ENCODE assay signal across 27 cellular contexts in genomic region chr7:120819861-120820260, GRCh38. TPM values are rescaled to one million over a fixed set of nuclear protein-coding genes. Genes with fewer than 3 reads are reported as not detected.
DNase-seq lines count a peak whose midpoint lies in the region; ATAC-seq, FAIRE-seq and TF ChIP-seq lines count a peak whose summit lies in the region.
"Had no signal": no experiment of that assay in that cellular context is flagged by ENCODE, and none has a peak within 500 bp of the region (broad histone marks: within the 10 kb centered on the region; RNA-seq: fewer than 3 reads in every experiment).

No MANE protein-coding gene starts in this region.

- TF ChIP-seq CTCF in GM10266 (IDR thresholded peaks at IDR 0.05; ENCODE audit: control insufficient read depth, insufficient read depth, low read depth, missing control alignments) (peak; percentile 20), LNCAP (IDR thresholded peaks at IDR 0.05) (peak; percentile 21; the same call in 1 of the 2 replicates), K562 (IDR thresholded peaks at IDR 0.05 in 2 of 3, conservative IDR thresholded peaks at IDR 0.05 in 1 of 3; ENCODE audit: insufficient read depth in 2 of 3, low read depth in 1 of 3, low read length in 3 of 3) (0 out of 6 replicates have a peak, but pooled peaks of 1 of the 3 experiments have one; percentile 13)

- H3K9me1 ChIP-seq in K562 (ENCODE audit: control insufficient read depth, insufficient read depth, low read length), result no peaks in the 10 kb centered on the region

- DNase-seq in GM10266 (ENCODE audit: extremely low spot score), result no peak
- DNase-seq in K562 (ENCODE audit: extremely low read depth in 1 of 4, low spot score in 3 of 4), result no peak
- DNase-seq in GF-D8 (lab: John Stamatoyannopoulos, UW), result no peak
- no peak for DNase-seq in NCI-H187 treated with DMSO at 0.1 percent for 48 hours (lab: John Stamatoyannopoulos, UW)
- DNase-seq in left ventricle myocardium superior, result no peak
- DNase-seq: activated CD4-positive, CD25-positive, alpha-beta regulatory T cell treated with anti-CD3 and anti-CD28 coated beads, Interleukin-2, amount 50 U/mL, for 72 hours; activated CD8-positive, alpha-beta memory T cell treated with anti-CD3 and anti-CD28 coated beads for 24 hours; activated T-cell treated with anti-CD3 and anti-CD28 coated beads, Interleukin-2, amount 50 U/mL, for 48 hours; AML-193; effector CD4-positive, alpha-beta T cell; NCI-H524 treated with DMSO at 0.1 percent for 48 hours; psoas muscle; SK-N-SH; stimulated activated CD4-positive, alpha-beta T cell treated with anti-CD3 and anti-CD28 coated beads, Interleukin-4, amount 100 ng/mL, for 4 hours; T1000; upper lobe of right lung had no signal

- H3K4me2 ChIP-seq in K562 (ENCODE audit: insufficient read depth, low read length), result no peak overlapping the region
- H3K4me2 ChIP-seq: neural progenitor cell, SK-N-SH, smooth muscle cell had no signal

- BruUV-seq in K562 (replicated peaks; lab: Mats Ljungman, UMichigan), result no TSS peak

- intact Hi-C loops in K562 (cut with micrococcal nuclease), result no loop called here
- intact Hi-C loops in left ventricle myocardium superior (cut with micrococcal nuclease), result no loop called here

- no peaks in the 10 kb centered on the region for H4K20me1 ChIP-seq in K562 (replicated peaks; ENCODE audit: control insufficient read depth, insufficient read depth, low read length)

- TF ChIP-seq POLR2A in K562 (conservative IDR thresholded peaks at IDR 0.05), result no peak

- no peaks in the 10 kb centered on the region for H3K36me3 ChIP-seq in K562 (ENCODE audit: control insufficient read depth, insufficient read depth, low read length)
- H3K36me3 ChIP-seq: neural progenitor cell had no signal

- H3K9ac ChIP-seq in K562 (ENCODE audit: insufficient read depth in 1 of 2, low read depth in 2 of 2, low read length in 2 of 2), result no peak overlapping the region
- H3K9ac ChIP-seq: neural progenitor cell, SK-N-SH had no signal

- no peaks in the 10 kb centered on the region for H3K9me3 ChIP-seq in K562 (replicated peaks; ENCODE audit: control insufficient read depth, insufficient read depth, low read depth, low read length)
- H3K9me3 ChIP-seq: Caco-2, psoas muscle, SK-N-SH, upper lobe of right lung had no signal

- ATAC-seq in GM18511 (IDR thresholded peaks at IDR 0.05; ENCODE audit: unreplicated experiment), result peak; percentile 59
- ATAC-seq in K562, result peak; percentile 39; the same call in 2 of the 3 replicates
- ATAC-seq in left ventricle myocardium superior, result no peak
- no peak for ATAC-seq in HG03196 (IDR thresholded peaks at IDR 0.05; ENCODE audit: unreplicated experiment)
- ATAC-seq: activated naive CD4-positive, alpha-beta T cell treated with anti-CD3 and anti-CD28 coated beads, Interleukin-2, amount 50 U/mL, for 72 hours; esophagus mucosa; psoas muscle; upper lobe of right lung had no signal

- no peak for FAIRE-seq in K562 (lab: Jason Lieb, UNC)
- FAIRE-seq: astrocyte had no signal

- peak in 1 of 2 experiments; percentile 28; a peak in 1 of 4 replicates for TF ChIP-seq RAD21 in K562 (CRISPR knock-in tag; conservative IDR thresholded peaks at IDR 0.05 in 1 of 2, IDR thresholded peaks at IDR 0.05 in 1 of 2)

- no peak overlapping the region for H3K27ac ChIP-seq in K562 (ENCODE audit: extremely low read depth, low read depth, low read length)
- H3K27ac ChIP-seq: HL-60, neural progenitor cell, psoas muscle, upper lobe of right lung had no signal

- in situ Hi-C loops in K562 (cut with MboI), result no loop called here

- H3K27me3 ChIP-seq in K562 (ENCODE audit: control insufficient read depth in 2 of 2, insufficient read depth in 2 of 2, low read length in 2 of 2), result no peaks in the 10 kb centered on the region
- H3K27me3 ChIP-seq: neural progenitor cell, upper lobe of right lung had no signal

- no peaks in the 10 kb centered on the region for H3K79me2 ChIP-seq in K562 (ENCODE audit: control insufficient read depth, insufficient read depth, low read length)

- POLR2A ChIA-PET in K562 (lab: Yijun Ruan, JAX), result interaction anchor here (0.7 kb wide), 1 partner anchor 10 kb away, joined by 5 read pairs; no protein-coding TSS in a partner anchor

- no peak overlapping the region for H3K4me3 ChIP-seq in K562
- H3K4me3 ChIP-seq: neural progenitor cell, psoas muscle, smooth muscle cell, upper lobe of right lung had no signal

- CTCF ChIA-PET in K562 (lab: Yijun Ruan, JAX; ENCODE audit: low intra/inter-chr PET ratio), result interaction anchor here (0.9 kb wide), 1 partner anchor 261 kb away, joined by 3 read pairs; no protein-coding TSS in a partner anchor

- no peak overlapping the region for H2AFZ ChIP-seq in K562 (ENCODE audit: low read depth, low read length)
- H2AFZ ChIP-seq: neural progenitor cell had no signal

- H3K4me1 ChIP-seq in K562 (replicated peaks in 1 of 2; ENCODE audit: control insufficient read depth in 2 of 2, insufficient read depth in 2 of 2, low read length in 2 of 2), result no peaks in the 10 kb centered on the region
- H3K4me1 ChIP-seq: Caco-2, neural progenitor cell, psoas muscle, upper lobe of right lung had no signal

- TF ChIP-seq EP300 in K562 (IDR thresholded peaks at IDR 0.05; ENCODE audit: low read length), result no peak

TF ChIP-seq in K562, 482 proteins besides CTCF, POLR2A, EP300 and RAD21:
- TF ChIP-seq U2AF2 (optimal IDR thresholded peaks at IDR 0.05; ENCODE audit: low read depth, low read length) (no peak), ATF4 (CRISPR knock-in tag; IDR thresholded peaks at IDR 0.05) (no peak)
TF ChIP-seq in K562: peak in this region for 0.

RNA-seq across cellular contexts. Expression of gene TSPAN12, which starts 38.1 kb away (rescaled TPM):
- 0.95 and 1.5 TPM in 2 replicates for total RNA-seq in K562 (2011; cell fraction: chromatin; rRNA removed; ENCODE audit: low replicate concordance)
- 0.17 and 0.53 TPM in 2 replicates for total RNA-seq in K562 (2011; cell fraction: nucleolus; rRNA removed)
- total RNA-seq in K562 (2011; cell fraction: nucleoplasm; rRNA removed), result 1.3 TPM in 1 of 2 replicates, not detected in the other
- total RNA-seq in K562 (2014; rRNA removed) (0.37 and 0.41 TPM in 2 replicates), K562 (2014; rRNA removed; fragmentation: Illumina TruSeq; extraction: Trizol) (0.29 and 0.32 TPM in 2 replicates), K562 (2015; rRNA removed; fragmentation: Illumina TruSeq; extraction: Trizol) (0.23 and 0.29 TPM in 2 replicates), K562 (2021) (0.51 and 1.1 TPM in 2 replicates), left ventricle myocardium superior (69.0 TPM)
- polyA plus RNA-seq in K562 (2011; rRNA removed) (0.14 and 0.42 TPM in 2 replicates), K562 (2014; fragmentation: Illumina TruSeq; extraction: Trizol) (0.25 and 0.64 TPM in 2 replicates), K562 (2014; fragmentation: Nextera tagmentation; extraction: Ambion mirVana) (under 1 TPM in 1 of 2 experiments, not detected in 1; 0.13 TPM), K562 (2014; rRNA removed) (0.53 and 1.7 TPM in 2 replicates)
- 0.13 and 0.15 TPM in 2 replicates for polyA plus RNA-seq in K562 (2011; cell fraction: cytosol; rRNA removed)
- 0.22 and 0.23 TPM in 2 replicates for polyA plus RNA-seq in K562 (2011; cell fraction: nucleus; rRNA removed)
- polyA plus RNA-seq in K562 (2012), result 0.49 and 0.62 TPM in 2 replicates
- polyA minus RNA-seq in K562 (2011; rRNA and poly(A)+ RNA removed), result 1.3 and 2.2 TPM in 2 replicates
- not detected in 2 replicates for polyA minus RNA-seq in K562 (2011; cell fraction: cytosol; rRNA and poly(A)+ RNA removed)
- 0.27 and 0.89 TPM in 2 replicates for polyA minus RNA-seq in K562 (2011; cell fraction: nucleus; rRNA and poly(A)+ RNA removed)
- total RNA-seq: activated naive CD4-positive, alpha-beta T cell treated with anti-CD3 and anti-CD28 coated beads, Interleukin-2, amount 50 U/mL, for 72 hours; mononuclear cell had no signal
- polyA plus RNA-seq: SK-N-SH had no signal

Comparison
In these comparisons a context has a peak if more than half of its experiments do, and no peak if none do; other contexts are left out.
1. ATAC-seq: peak in GM18511 (single experiment) and K562 (single experiment); none in left ventricle myocardium superior (single experiment) and HG03196 (single experiment).
2. RNA of gene TSPAN12, which starts 38.1 kb away (total RNA-seq): 69.0 TPM in left ventricle myocardium superior (single experiment); 0.17 to 1.5 TPM in K562; every median in the first group is over 10 times any median in the second.